27 cellular contexts compared by ENCODE assay signal in the genomic region with DNA sequence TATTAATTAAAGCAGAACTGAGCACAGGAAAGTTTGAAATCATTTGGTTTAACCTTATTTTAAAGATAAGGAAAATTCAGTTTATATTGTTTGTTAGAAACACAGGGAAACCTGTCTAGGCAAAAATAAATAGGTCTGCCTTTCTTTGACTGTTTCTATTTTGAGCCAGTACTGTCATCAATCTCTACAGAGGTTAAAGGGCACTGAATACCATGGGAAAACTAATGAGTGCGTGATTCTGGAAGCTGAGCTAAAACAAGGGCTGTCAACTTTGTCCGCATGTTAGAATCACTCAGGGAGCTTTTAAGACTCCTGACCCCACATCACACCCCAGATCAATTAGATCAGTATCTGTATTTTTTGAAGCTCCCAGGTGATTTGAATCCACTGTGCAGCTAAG. TPM values are rescaled to one million over a fixed set of nuclear protein-coding genes. Genes with fewer than 3 reads are reported as not detected.
A peak's percentile ranks its signal among the peaks of the same experiment; 100 is the strongest.
DNase-seq lines count a peak whose midpoint lies in the region; ATAC-seq and TF ChIP-seq lines count a peak whose summit lies in the region.
"Had no signal": no experiment of that assay in that cellular context is flagged by ENCODE, and none has a peak within 500 bp of the region (broad histone marks: within the 10 kb centered on the region; RNA-seq: fewer than 3 reads in every experiment).

No MANE protein-coding gene starts in this region.

- intact Hi-C loops in ascending aorta (cut with DNase I) (no loop called here), sigmoid colon (cut with DNase I) (loop anchor here (5.0 kb wide), 1 partner anchor 38 kb away; a partner anchor contains a TSS), prostate gland (cut with DNase I) (no loop called here)
- intact Hi-C loops in CD4-positive, alpha-beta T cell (cut with DNase I, micrococcal nuclease), result no loop called here

- TF ChIP-seq CTCF in ascending aorta (IDR thresholded peaks at IDR 0.05) (no peak), coronary artery (IDR thresholded peaks at IDR 0.05) (no peak), sigmoid colon (IDR thresholded peaks at IDR 0.05) (no peak), prostate gland (IDR thresholded peaks at IDR 0.05) (no peak)
- TF ChIP-seq CTCF in CD4-positive, alpha-beta T cell (IDR thresholded peaks at IDR 0.05), result no peak

- H3K4me1 ChIP-seq in ascending aorta, result peaks cover 3 to 22% of the 10 kb centered on the region in 2 donors
- H3K4me1 ChIP-seq in sigmoid colon, result peaks cover 0 to 45% (median 41%) of the 10 kb centered on the region in 4 donors
- H3K4me1 ChIP-seq in prostate gland (replicated peaks), result no peaks in the 10 kb centered on the region
- H3K4me1 ChIP-seq: SJCRH30 had no signal

- H3K27ac ChIP-seq in ascending aorta (peak overlapping the region; percentile 68 to 81), coronary artery (peak overlapping the region; percentile 57 to 66), sigmoid colon (peak overlapping the region; percentile 61 to 74 (median 64)), prostate gland (no peak overlapping the region)
- no peak overlapping the region for H3K27ac ChIP-seq in CD4-positive, alpha-beta T cell (ENCODE audit: low read depth, low read length)
- H3K27ac ChIP-seq: psoas muscle, SJCRH30 had no signal

- TF ChIP-seq EP300 in sigmoid colon (IDR thresholded peaks at IDR 0.05), result no peak

- TF ChIP-seq POLR2A in sigmoid colon (IDR thresholded peaks at IDR 0.05) (no peak), prostate gland (IDR thresholded peaks at IDR 0.05) (no peak)

- CTCF ChIA-PET in CD4-positive, alpha-beta T cell (lab: Charles Lee), result no interaction called here

- ATAC-seq in left lobe of liver, result peak; percentile 79
- ATAC-seq in stimulated activated memory B cell treated with anti-CD40 and anti-IgM and Interleukin-4, amounts not matched to agents 10 μg/mL and 1 μg/mL and 100 μg/mL, for 72 hours, result no peak
- ATAC-seq in CD4-positive, alpha-beta T cell (ENCODE audit: poor library complexity), result no peak
- ATAC-seq: activated CD8-positive, alpha-beta memory T cell treated with anti-CD3 and anti-CD28 coated beads, Interleukin-2, amount 10 ng/mL, durations not matched to agents 7 days and 5 days; activated T-cell treated with anti-CD3 and anti-CD28 coated beads, Interleukin-2, amount 50 U/mL, for 72 hours; GM23338; psoas muscle; stimulated activated naive B cell treated with anti-CD40 and anti-IgM and Interleukin-4, amounts not matched to agents 10 μg/mL and 1 μg/mL and 100 μg/mL, for 72 hours had no signal

- no peak overlapping the region for H3K4me3 Mint-ChIP-seq in stimulated activated memory B cell treated with anti-CD40 and anti-IgM and Interleukin-4, amounts not matched to agents 10 μg/mL and 1 μg/mL and 100 μg/mL, for 72 hours
- no peak overlapping the region for H3K4me3 Mint-ChIP-seq in CD4-positive, alpha-beta T cell
- H3K4me3 Mint-ChIP-seq: activated CD8-positive, alpha-beta memory T cell treated with anti-CD3 and anti-CD28 coated beads, Interleukin-2, amount 10 ng/mL, durations not matched to agents 7 days and 5 days; activated T-cell treated with anti-CD3 and anti-CD28 coated beads, Interleukin-2, amount 50 U/mL, for 72 hours; B cell; GM23338; mesothelial cell of epicardium; stimulated activated naive B cell treated with anti-CD40 and anti-IgM and Interleukin-4, amounts not matched to agents 10 μg/mL and 1 μg/mL and 100 μg/mL, for 72 hours had no signal

- WGBS in sigmoid colon, 2 donors, result 85 to 91% methylated on average over 2 of the region's 2 CpGs
- WGBS in prostate gland, result 81% methylated on average over 2 of the region's 2 CpGs

- no peak overlapping the region for H3K4me3 ChIP-seq in ascending aorta
- no peak overlapping the region for H3K4me3 ChIP-seq in coronary artery
- no peak overlapping the region for H3K4me3 ChIP-seq in sigmoid colon
- no peak overlapping the region for H3K4me3 ChIP-seq in prostate gland
- H3K4me3 ChIP-seq: dorsolateral prefrontal cortex, GM23338, left lung, psoas muscle, SJCRH30, skin epidermis had no signal

- DNase-seq in ascending aorta (ENCODE audit: low spot score in 2 of 2) (no peak), coronary artery (ENCODE audit: low spot score) (no peak), left lobe of liver (ENCODE audit: low spot score) (no peak), sigmoid colon (no peak), prostate gland (ENCODE audit: low spot score) (no peak), NCI-H1048 (lab: John Stamatoyannopoulos, UW) (no peak)
- no peak for DNase-seq in CD4-positive, alpha-beta T cell
- DNase-seq: ACHN; activated CD4-positive, alpha-beta T cell treated with anti-CD3 and anti-CD28 coated beads, Interleukin-2, amount 50 U/mL, for 4 hours; activated CD8-positive, alpha-beta memory T cell treated with anti-CD3 and anti-CD28 coated beads, Interleukin-2, amount 10 ng/mL, durations not matched to agents 7 days and 5 days; activated T-cell treated with anti-CD3 and anti-CD28 coated beads, Interleukin-2, amount 50 U/mL, for 72 hours; DMS 273 treated with DMSO at 0.1 percent for 48 hours; dorsolateral prefrontal cortex; IMR-90; left lung; NCI-H1694; NCI-H446; NCI-H774; psoas muscle; SJCRH30; stimulated activated naive B cell treated with anti-CD40 and anti-IgM and Interleukin-4, amounts not matched to agents 10 μg/mL and 1 μg/mL and 100 μg/mL, for 72 hours; T-helper 1 cell had no signal

- H3K36me3 ChIP-seq in ascending aorta (peaks cover 0 to 3% of the 10 kb centered on the region in 2 donors), sigmoid colon (peaks cover 0 to 2% (median 0%) of the 10 kb centered on the region in 4 donors), prostate gland (no peaks in the 10 kb centered on the region)
- H3K36me3 ChIP-seq: left lung, SJCRH30 had no signal

- POLR2A ChIA-PET in CD4-positive, alpha-beta T cell (lab: Charles Lee), result interaction anchor here (0.7 to 1.3 kb wide), 2 partner anchors 12 to 643 kb away, joined by 3 read pairs; no protein-coding TSS in a partner anchor

- H3K27me3 Mint-ChIP-seq in stimulated activated memory B cell treated with anti-CD40 and anti-IgM and Interleukin-4, amounts not matched to agents 10 μg/mL and 1 μg/mL and 100 μg/mL, for 72 hours, result no peaks in the 10 kb centered on the region
- H3K27me3 Mint-ChIP-seq in CD4-positive, alpha-beta T cell, result no peaks in the 10 kb centered on the region
- H3K27me3 Mint-ChIP-seq: activated CD8-positive, alpha-beta memory T cell treated with anti-CD3 and anti-CD28 coated beads, Interleukin-2, amount 10 ng/mL, durations not matched to agents 7 days and 5 days; B cell; stimulated activated naive B cell treated with anti-CD40 and anti-IgM and Interleukin-4, amounts not matched to agents 10 μg/mL and 1 μg/mL and 100 μg/mL, for 72 hours had no signal

- H3K27ac Mint-ChIP-seq in stimulated activated memory B cell treated with anti-CD40 and anti-IgM and Interleukin-4, amounts not matched to agents 10 μg/mL and 1 μg/mL and 100 μg/mL, for 72 hours, result no peak overlapping the region
- H3K27ac Mint-ChIP-seq in CD4-positive, alpha-beta T cell, result no peak overlapping the region
- H3K27ac Mint-ChIP-seq: activated CD8-positive, alpha-beta memory T cell treated with anti-CD3 and anti-CD28 coated beads, Interleukin-2, amount 10 ng/mL, durations not matched to agents 7 days and 5 days; activated T-cell treated with anti-CD3 and anti-CD28 coated beads, Interleukin-2, amount 50 U/mL, for 72 hours; B cell; GM23338; mesothelial cell of epicardium; stimulated activated naive B cell treated with anti-CD40 and anti-IgM and Interleukin-4, amounts not matched to agents 10 μg/mL and 1 μg/mL and 100 μg/mL, for 72 hours had no signal

- no peaks in the 10 kb centered on the region for H3K27me3 ChIP-seq in ascending aorta
- no peaks in the 10 kb centered on the region for H3K27me3 ChIP-seq in sigmoid colon
- H3K27me3 ChIP-seq in prostate gland (replicated peaks; ENCODE audit: insufficient read depth), result no peaks in the 10 kb centered on the region
- no peaks in the 10 kb centered on the region for H3K27me3 ChIP-seq in CD4-positive, alpha-beta T cell (ENCODE audit: control insufficient read depth, insufficient read depth, low read length)
- H3K27me3 ChIP-seq: dorsolateral prefrontal cortex, left lung, SJCRH30 had no signal

- H3K9me3 Mint-ChIP-seq in stimulated activated memory B cell treated with anti-CD40 and anti-IgM and Interleukin-4, amounts not matched to agents 10 μg/mL and 1 μg/mL and 100 μg/mL, for 72 hours, result no peaks in the 10 kb centered on the region
- H3K9me3 Mint-ChIP-seq in CD4-positive, alpha-beta T cell, result no peaks in the 10 kb centered on the region
- H3K9me3 Mint-ChIP-seq: activated T-cell treated with anti-CD3 and anti-CD28 coated beads, Interleukin-2, amount 50 U/mL, for 72 hours; GM23338; mesothelial cell of epicardium; stimulated activated naive B cell treated with anti-CD40 and anti-IgM and Interleukin-4, amounts not matched to agents 10 μg/mL and 1 μg/mL and 100 μg/mL, for 72 hours had no signal

- H3K36me3 Mint-ChIP-seq in stimulated activated memory B cell treated with anti-CD40 and anti-IgM and Interleukin-4, amounts not matched to agents 10 μg/mL and 1 μg/mL and 100 μg/mL, for 72 hours, result peaks cover 15% of the 10 kb centered on the region
- H3K36me3 Mint-ChIP-seq in CD4-positive, alpha-beta T cell (ENCODE audit: low read depth), result no peaks in the 10 kb centered on the region
- H3K36me3 Mint-ChIP-seq: mesothelial cell of epicardium had no signal

- no peaks in the 10 kb centered on the region for H3K9me3 ChIP-seq in ascending aorta
- no peaks in the 10 kb centered on the region for H3K9me3 ChIP-seq in sigmoid colon
- H3K9me3 ChIP-seq in prostate gland, result no peaks in the 10 kb centered on the region
- H3K9me3 ChIP-seq in CD4-positive, alpha-beta T cell (ENCODE audit: control insufficient read depth, low read length), result no peaks in the 10 kb centered on the region
- H3K9me3 ChIP-seq: left lung, psoas muscle, SJCRH30 had no signal

- no peaks in the 10 kb centered on the region for H3K4me1 Mint-ChIP-seq in stimulated activated memory B cell treated with anti-CD40 and anti-IgM and Interleukin-4, amounts not matched to agents 10 μg/mL and 1 μg/mL and 100 μg/mL, for 72 hours
- no peaks in the 10 kb centered on the region for H3K4me1 Mint-ChIP-seq in CD4-positive, alpha-beta T cell (ENCODE audit: low read depth)
- H3K4me1 Mint-ChIP-seq: activated CD8-positive, alpha-beta memory T cell treated with anti-CD3 and anti-CD28 coated beads, Interleukin-2, amount 10 ng/mL, durations not matched to agents 7 days and 5 days; B cell; stimulated activated naive B cell treated with anti-CD40 and anti-IgM and Interleukin-4, amounts not matched to agents 10 μg/mL and 1 μg/mL and 100 μg/mL, for 72 hours had no signal

RNA-seq across cellular contexts. Expression of a gene that starts 38.8 kb away (rescaled TPM):
- total RNA-seq in ascending aorta (31.9 TPM), left lobe of liver (5.9 TPM), sigmoid colon (1 to 10 TPM; 3.9 to 6.6 (median 6.1) TPM), prostate gland (1 to 10 TPM; 2.8 to 6.5 TPM)
- 1 to 10 TPM; 7.2 to 9.1 (median 8.8) TPM for polyA plus RNA-seq in sigmoid colon
- 10 to 100 TPM; 10.1 to 11.8 TPM for total RNA-seq in CD4-positive, alpha-beta T cell

RNA-seq across cellular contexts. Expression of a gene that starts 59.3 kb away (rescaled TPM):
- total RNA-seq in ascending aorta (68.9 TPM), left lobe of liver (0.18 TPM), sigmoid colon (10 to 100 TPM in 1 of 4 donors, 1 to 10 TPM in 3; 3.1 to 13.0 (median 6.6) TPM), prostate gland (1 to 10 TPM; 2.6 to 5.3 TPM)
- polyA plus RNA-seq in sigmoid colon, result 1 to 10 TPM in 1 of 3 donors, under 1 TPM in 2; 0.23 to 1.3 (median 0.60) TPM
- under 1 TPM in 1 of 2 experiments, not detected in 1; 0.03 TPM for total RNA-seq in CD4-positive, alpha-beta T cell

Comparison
In these comparisons a context has a peak if more than half of its experiments do, and no peak if none do; other contexts are left out.
1. H3K27ac ChIP-seq: peak in ascending aorta (2 of 2), coronary artery (2 of 2) and sigmoid colon (4 of 4); none in prostate gland (0 of 2) and CD4-positive, alpha-beta T cell (single experiment).